In genomic region chr2:15911686-15912085, GRCh38 we compare ENCODE assay signal across 1 cellular context.
TF ChIP-seq lines count a peak whose summit lies in the region.

No MANE protein-coding gene starts in this region.

TF ChIP-seq in HEK293, 187 proteins besides CTCF, POLR2A, EP300 and RAD21:
- TF ChIP-seq PRDM10 (tag by site-specific recombination; IDR thresholded peaks at IDR 0.05), result peak; percentile 76
- no peak for TF ChIP-seq SP3 (tag by site-specific recombination; IDR thresholded peaks at IDR 0.05)
